ENCODE assay signal across 1 cellular context in the genomic region with DNA sequence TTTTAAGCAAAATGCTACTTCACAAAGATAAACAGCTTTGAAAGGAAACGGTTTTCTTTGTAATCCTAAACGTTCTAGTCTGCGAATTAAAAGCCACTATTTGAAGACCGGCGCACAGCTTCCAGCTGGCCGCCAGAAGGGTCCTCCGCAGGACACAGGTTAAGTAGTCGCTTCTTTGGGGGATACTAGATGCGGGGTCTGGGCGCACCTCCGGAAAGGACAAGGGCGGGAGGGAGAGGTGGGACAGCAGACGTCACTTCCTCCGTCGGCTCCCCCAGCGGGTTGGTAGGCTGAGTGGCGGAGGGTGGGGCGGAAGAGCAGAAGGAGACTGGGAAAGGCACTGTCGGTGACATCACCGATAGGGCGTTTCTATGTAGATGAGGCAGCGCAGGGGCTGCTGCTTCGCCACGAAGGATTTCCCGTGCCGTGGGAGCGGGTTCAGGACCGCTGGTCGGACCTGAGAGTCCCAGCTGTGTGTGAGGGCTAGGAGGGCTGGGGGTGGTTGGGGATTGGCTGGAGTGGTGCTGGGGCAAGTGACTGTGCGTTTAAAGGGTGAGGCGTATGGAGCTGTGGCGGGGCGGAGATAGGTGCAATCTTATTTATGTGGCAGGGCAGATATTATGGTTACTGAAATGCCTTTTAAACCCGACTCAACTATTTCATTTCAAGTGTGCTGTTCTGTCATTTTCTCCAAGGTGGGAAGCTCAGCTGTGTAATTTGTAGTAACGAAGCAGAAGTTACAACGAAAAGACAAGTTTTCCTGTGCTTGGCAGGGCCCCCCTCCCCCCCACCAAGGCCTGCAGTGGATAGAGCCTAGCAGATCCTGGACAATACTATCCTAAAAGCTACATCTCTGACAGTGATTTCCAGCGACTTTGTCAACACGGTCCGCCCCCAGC.
TF ChIP-seq lines count a peak whose summit lies in the region.

No MANE protein-coding gene starts in this region.

TF ChIP-seq in H1, 55 proteins besides CTCF, POLR2A, EP300 and RAD21 (continued from another document):
- TF ChIP-seq, protein P1, sequence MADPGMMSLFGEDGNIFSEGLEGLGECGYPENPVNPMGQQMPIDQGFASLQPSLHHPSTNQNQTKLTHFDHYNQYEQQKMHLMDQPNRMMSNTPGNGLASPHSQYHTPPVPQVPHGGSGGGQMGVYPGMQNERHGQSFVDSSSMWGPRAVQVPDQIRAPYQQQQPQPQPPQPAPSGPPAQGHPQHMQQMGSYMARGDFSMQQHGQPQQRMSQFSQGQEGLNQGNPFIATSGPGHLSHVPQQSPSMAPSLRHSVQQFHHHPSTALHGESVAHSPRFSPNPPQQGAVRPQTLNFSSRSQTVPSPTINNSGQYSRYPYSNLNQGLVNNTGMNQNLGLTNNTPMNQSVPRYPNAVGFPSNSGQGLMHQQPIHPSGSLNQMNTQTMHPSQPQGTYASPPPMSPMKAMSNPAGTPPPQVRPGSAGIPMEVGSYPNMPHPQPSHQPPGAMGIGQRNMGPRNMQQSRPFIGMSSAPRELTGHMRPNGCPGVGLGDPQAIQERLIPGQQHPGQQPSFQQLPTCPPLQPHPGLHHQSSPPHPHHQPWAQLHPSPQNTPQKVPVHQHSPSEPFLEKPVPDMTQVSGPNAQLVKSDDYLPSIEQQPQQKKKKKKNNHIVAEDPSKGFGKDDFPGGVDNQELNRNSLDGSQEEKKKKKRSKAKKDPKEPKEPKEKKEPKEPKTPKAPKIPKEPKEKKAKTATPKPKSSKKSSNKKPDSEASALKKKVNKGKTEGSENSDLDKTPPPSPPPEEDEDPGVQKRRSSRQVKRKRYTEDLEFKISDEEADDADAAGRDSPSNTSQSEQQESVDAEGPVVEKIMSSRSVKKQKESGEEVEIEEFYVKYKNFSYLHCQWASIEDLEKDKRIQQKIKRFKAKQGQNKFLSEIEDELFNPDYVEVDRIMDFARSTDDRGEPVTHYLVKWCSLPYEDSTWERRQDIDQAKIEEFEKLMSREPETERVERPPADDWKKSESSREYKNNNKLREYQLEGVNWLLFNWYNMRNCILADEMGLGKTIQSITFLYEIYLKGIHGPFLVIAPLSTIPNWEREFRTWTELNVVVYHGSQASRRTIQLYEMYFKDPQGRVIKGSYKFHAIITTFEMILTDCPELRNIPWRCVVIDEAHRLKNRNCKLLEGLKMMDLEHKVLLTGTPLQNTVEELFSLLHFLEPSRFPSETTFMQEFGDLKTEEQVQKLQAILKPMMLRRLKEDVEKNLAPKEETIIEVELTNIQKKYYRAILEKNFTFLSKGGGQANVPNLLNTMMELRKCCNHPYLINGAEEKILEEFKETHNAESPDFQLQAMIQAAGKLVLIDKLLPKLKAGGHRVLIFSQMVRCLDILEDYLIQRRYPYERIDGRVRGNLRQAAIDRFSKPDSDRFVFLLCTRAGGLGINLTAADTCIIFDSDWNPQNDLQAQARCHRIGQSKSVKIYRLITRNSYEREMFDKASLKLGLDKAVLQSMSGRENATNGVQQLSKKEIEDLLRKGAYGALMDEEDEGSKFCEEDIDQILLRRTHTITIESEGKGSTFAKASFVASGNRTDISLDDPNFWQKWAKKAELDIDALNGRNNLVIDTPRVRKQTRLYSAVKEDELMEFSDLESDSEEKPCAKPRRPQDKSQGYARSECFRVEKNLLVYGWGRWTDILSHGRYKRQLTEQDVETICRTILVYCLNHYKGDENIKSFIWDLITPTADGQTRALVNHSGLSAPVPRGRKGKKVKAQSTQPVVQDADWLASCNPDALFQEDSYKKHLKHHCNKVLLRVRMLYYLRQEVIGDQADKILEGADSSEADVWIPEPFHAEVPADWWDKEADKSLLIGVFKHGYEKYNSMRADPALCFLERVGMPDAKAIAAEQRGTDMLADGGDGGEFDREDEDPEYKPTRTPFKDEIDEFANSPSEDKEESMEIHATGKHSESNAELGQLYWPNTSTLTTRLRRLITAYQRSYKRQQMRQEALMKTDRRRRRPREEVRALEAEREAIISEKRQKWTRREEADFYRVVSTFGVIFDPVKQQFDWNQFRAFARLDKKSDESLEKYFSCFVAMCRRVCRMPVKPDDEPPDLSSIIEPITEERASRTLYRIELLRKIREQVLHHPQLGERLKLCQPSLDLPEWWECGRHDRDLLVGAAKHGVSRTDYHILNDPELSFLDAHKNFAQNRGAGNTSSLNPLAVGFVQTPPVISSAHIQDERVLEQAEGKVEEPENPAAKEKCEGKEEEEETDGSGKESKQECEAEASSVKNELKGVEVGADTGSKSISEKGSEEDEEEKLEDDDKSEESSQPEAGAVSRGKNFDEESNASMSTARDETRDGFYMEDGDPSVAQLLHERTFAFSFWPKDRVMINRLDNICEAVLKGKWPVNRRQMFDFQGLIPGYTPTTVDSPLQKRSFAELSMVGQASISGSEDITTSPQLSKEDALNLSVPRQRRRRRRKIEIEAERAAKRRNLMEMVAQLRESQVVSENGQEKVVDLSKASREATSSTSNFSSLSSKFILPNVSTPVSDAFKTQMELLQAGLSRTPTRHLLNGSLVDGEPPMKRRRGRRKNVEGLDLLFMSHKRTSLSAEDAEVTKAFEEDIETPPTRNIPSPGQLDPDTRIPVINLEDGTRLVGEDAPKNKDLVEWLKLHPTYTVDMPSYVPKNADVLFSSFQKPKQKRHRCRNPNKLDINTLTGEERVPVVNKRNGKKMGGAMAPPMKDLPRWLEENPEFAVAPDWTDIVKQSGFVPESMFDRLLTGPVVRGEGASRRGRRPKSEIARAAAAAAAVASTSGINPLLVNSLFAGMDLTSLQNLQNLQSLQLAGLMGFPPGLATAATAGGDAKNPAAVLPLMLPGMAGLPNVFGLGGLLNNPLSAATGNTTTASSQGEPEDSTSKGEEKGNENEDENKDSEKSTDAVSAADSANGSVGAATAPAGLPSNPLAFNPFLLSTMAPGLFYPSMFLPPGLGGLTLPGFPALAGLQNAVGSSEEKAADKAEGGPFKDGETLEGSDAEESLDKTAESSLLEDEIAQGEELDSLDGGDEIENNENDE (IDR thresholded peaks at IDR 0.05; ENCODE audit: insufficient replicate concordance, low read length): peak; percentile 29
- peak; percentile 54; the same call in 1 of the 2 replicates for TF ChIP-seq CHD2 (IDR thresholded peaks at IDR 0.05; ENCODE audit: low read length)
- TF ChIP-seq, protein P2, sequence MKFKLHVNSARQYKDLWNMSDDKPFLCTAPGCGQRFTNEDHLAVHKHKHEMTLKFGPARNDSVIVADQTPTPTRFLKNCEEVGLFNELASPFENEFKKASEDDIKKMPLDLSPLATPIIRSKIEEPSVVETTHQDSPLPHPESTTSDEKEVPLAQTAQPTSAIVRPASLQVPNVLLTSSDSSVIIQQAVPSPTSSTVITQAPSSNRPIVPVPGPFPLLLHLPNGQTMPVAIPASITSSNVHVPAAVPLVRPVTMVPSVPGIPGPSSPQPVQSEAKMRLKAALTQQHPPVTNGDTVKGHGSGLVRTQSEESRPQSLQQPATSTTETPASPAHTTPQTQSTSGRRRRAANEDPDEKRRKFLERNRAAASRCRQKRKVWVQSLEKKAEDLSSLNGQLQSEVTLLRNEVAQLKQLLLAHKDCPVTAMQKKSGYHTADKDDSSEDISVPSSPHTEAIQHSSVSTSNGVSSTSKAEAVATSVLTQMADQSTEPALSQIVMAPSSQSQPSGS (IDR thresholded peaks at IDR 0.05; ENCODE audit: low read length): peak; percentile 40; the same call in 1 of the 2 replicates
- TF ChIP-seq GTF2F1 (IDR thresholded peaks at IDR 0.05; ENCODE audit: borderline replicate concordance, low read depth, low read length): peak; percentile 96
- TF ChIP-seq TBP (IDR thresholded peaks at IDR 0.05; ENCODE audit: low read depth, low read length): peak; percentile 92
- 0 out of 2 replicates have a peak, but pooled peaks have one; percentile 24 for TF ChIP-seq JUND (IDR thresholded peaks at IDR 0.05; ENCODE audit: low read length)
- TF ChIP-seq SIN3A (conservative IDR thresholded peaks at IDR 0.05 in 1 of 2, IDR thresholded peaks at IDR 0.05 in 1 of 2; ENCODE audit: low read depth in 1 of 2, low read length in 2 of 2): peak; percentile 81 to 85
- TF ChIP-seq TAF7 (optimal IDR thresholded peaks at IDR 0.05; ENCODE audit: borderline replicate concordance, low read depth, low read length): peak; percentile 98
- peak; percentile 57; the same call in 1 of the 2 replicates for TF ChIP-seq SP1 (IDR thresholded peaks at IDR 0.05; ENCODE audit: low read depth, low read length)
- peak; percentile 95 for TF ChIP-seq POLR2AphosphoS5 (IDR thresholded peaks at IDR 0.05; ENCODE audit: low read depth, low read length)
- peak; percentile 78 for TF ChIP-seq EGR1 (IDR thresholded peaks at IDR 0.05; ENCODE audit: borderline replicate concordance, low read depth, low read length)
